Comparison of ENCODE assay signal across 24 cellular contexts in genomic region chr9:38110476-38110875, GRCh38. TPM values are rescaled to one million over a fixed set of nuclear protein-coding genes. Genes with fewer than 3 reads are reported as not detected.
A peak's percentile ranks its signal among the peaks of the same experiment; 100 is the strongest.
DNase-seq lines count a peak whose midpoint lies in the region; ATAC-seq and TF ChIP-seq lines count a peak whose summit lies in the region.
"Had no signal": no experiment of that assay in that cellular context is flagged by ENCODE, and none has a peak within 500 bp of the region (broad histone marks: within the 10 kb centered on the region; RNA-seq: fewer than 3 reads in every experiment).

No MANE protein-coding gene starts in this region.

- H3K36me3 Mint-ChIP-seq in osteocyte (ENCODE audit: unreplicated experiment) = no peaks in the 10 kb centered on the region
- H3K36me3 Mint-ChIP-seq: CD4-positive, CD25-positive, alpha-beta regulatory T cell had no signal

- no peak for TF ChIP-seq CTCF in osteocyte (IDR thresholded peaks at IDR 0.05)
- TF ChIP-seq CTCF in vagina (IDR thresholded peaks at IDR 0.05) = no peak

- H3K4me3 ChIP-seq in vagina = no peak overlapping the region
- H3K4me3 ChIP-seq: GM23338, SJSA1 had no signal

- intact Hi-C loops in vagina (cut with DNase I) = no loop called here

- no peak overlapping the region for H3K27ac ChIP-seq in vagina
- H3K27ac ChIP-seq: SJSA1 had no signal

- H3K9me3 ChIP-seq in vagina = no peaks in the 10 kb centered on the region
- H3K9me3 ChIP-seq: SJSA1 had no signal

- DNase-seq in activated CD8-positive, alpha-beta memory T cell treated with anti-CD3 and anti-CD28 coated beads, Interleukin-2, amount 50 U/mL, for 48 hours = peak; percentile 18
- DNase-seq in activated CD8-positive, alpha-beta memory T cell treated with anti-CD3 and anti-CD28 coated beads, Interleukin-2, amount 50 U/mL, for 4 hours = no peak
- DNase-seq in islet precursor cell = peak; percentile 63
- peak; percentile 40 for DNase-seq in osteocyte (ENCODE audit: extremely low spot score, unreplicated experiment)
- peak; percentile 61 to 67 for DNase-seq in vagina (ENCODE audit: extremely low spot score in 2 of 2)
- DNase-seq in central memory CD4-positive, alpha-beta T cell = no peak
- no peak for DNase-seq in NCI-H748 treated with DMSO at 0.1 percent for 48 hours (lab: John Stamatoyannopoulos, UW)
- DNase-seq: 8988T; ACHN; CD4-positive, CD25-positive, alpha-beta regulatory T cell; H9; KBM-7; MV-4-11; NCI-H1105; NCI-H1436 treated with DMSO at 0.1 percent for 48 hours; NCI-H187 treated with DMSO at 0.1 percent for 48 hours; NCI-H524; NCI-H774; NK-92 treated with Interleukin-12 subunit alpha and Interleukin-12 subunit beta, amount 100 ng/mL, for 24 hours; PC-3 had no signal

- H3K4me3 Mint-ChIP-seq in osteocyte (ENCODE audit: unreplicated experiment) = no peak overlapping the region
- H3K4me3 Mint-ChIP-seq: CD4-positive, CD25-positive, alpha-beta regulatory T cell; GM23338; H9 had no signal

- no peaks in the 10 kb centered on the region for H3K36me3 ChIP-seq in vagina
- H3K36me3 ChIP-seq: SJSA1 had no signal

- no peak for ATAC-seq in HG03108 (IDR thresholded peaks at IDR 0.05; ENCODE audit: unreplicated experiment)
- ATAC-seq: GM23338, PC-3, Right ventricle myocardium inferior had no signal

- H3K27me3 Mint-ChIP-seq in osteocyte (ENCODE audit: unreplicated experiment) = peaks cover 33% of the 10 kb centered on the region

- no peaks in the 10 kb centered on the region for H3K4me1 Mint-ChIP-seq in osteocyte (ENCODE audit: unreplicated experiment)
- H3K4me1 Mint-ChIP-seq: CD4-positive, CD25-positive, alpha-beta regulatory T cell; GM23338 had no signal

- no peaks in the 10 kb centered on the region for H3K4me1 ChIP-seq in vagina
- H3K4me1 ChIP-seq: SJSA1 had no signal

- no peak for TF ChIP-seq POLR2A in vagina (IDR thresholded peaks at IDR 0.05)

- no peak overlapping the region for H3K27ac Mint-ChIP-seq in osteocyte (ENCODE audit: unreplicated experiment)
- H3K27ac Mint-ChIP-seq: CD4-positive, CD25-positive, alpha-beta regulatory T cell; GM23338; H9 had no signal

- no peaks in the 10 kb centered on the region for H3K9me3 Mint-ChIP-seq in osteocyte (ENCODE audit: unreplicated experiment)
- H3K9me3 Mint-ChIP-seq: CD4-positive, CD25-positive, alpha-beta regulatory T cell; GM23338; H9 had no signal

- H3K27me3 ChIP-seq in vagina = no peaks in the 10 kb centered on the region
- H3K27me3 ChIP-seq: SJSA1 had no signal

RNA-seq across cellular contexts. Expression of gene SHB, which starts 41.4 kb away (rescaled TPM):
- total RNA-seq in osteocyte (16.7 and 18.3 TPM in 2 replicates), vagina (20.9 TPM)

Comparison
In these comparisons a context has a peak if more than half of its experiments do, and no peak if none do; other contexts are left out.
1. DNase-seq: peak in activated CD8-positive, alpha-beta memory T cell treated with anti-CD3 and anti-CD28 coated beads, Interleukin-2, amount 50 U/mL, for 48 hours (single experiment), islet precursor cell (single experiment), osteocyte (single experiment) and vagina (2 of 2); none in activated CD8-positive, alpha-beta memory T cell treated with anti-CD3 and anti-CD28 coated beads, Interleukin-2, amount 50 U/mL, for 4 hours (single experiment), central memory CD4-positive, alpha-beta T cell (single experiment) and NCI-H748 treated with DMSO at 0.1 percent for 48 hours (single experiment).